1 cellular context compared by ENCODE assay signal in genomic region chr7:156104501-156105336, GRCh38.
TF ChIP-seq lines count a peak whose summit lies in the region.

No MANE protein-coding gene starts in this region.

TF ChIP-seq in H1, 55 proteins besides CTCF, POLR2A, EP300 and RAD21 (continued from another document):
- TF ChIP-seq EGR1 (IDR thresholded peaks at IDR 0.05; ENCODE audit: borderline replicate concordance, low read depth, low read length) (no peak), BCL11A (IDR thresholded peaks at IDR 0.05; ENCODE audit: low read depth in 2 of 2, low read length in 2 of 2) (no peak), RBBP5 (IDR thresholded peaks at IDR 0.05; ENCODE audit: borderline replicate concordance, low read depth, low read length) (no peak), USF2 (IDR thresholded peaks at IDR 0.05; ENCODE audit: low read length) (no peak), MAX (IDR thresholded peaks at IDR 0.05) (no peak), MAFK (IDR thresholded peaks at IDR 0.05; ENCODE audit: low read depth, low read length) (no peak), RNF2 (IDR thresholded peaks at IDR 0.05; ENCODE audit: borderline replicate concordance, low read depth, low read length, missing control alignments, poor library complexity, severe bottlenecking) (no peak), SP2 (IDR thresholded peaks at IDR 0.05; ENCODE audit: low read length) (no peak)
